In genomic region chr1:5754079-5754431, GRCh38 we compare ENCODE assay signal across 16 cellular contexts.
DNase-seq lines count a peak whose midpoint lies in the region; ATAC-seq and TF ChIP-seq lines count a peak whose summit lies in the region.
"Had no signal": no experiment of that assay in that cellular context is flagged by ENCODE, and none has a peak within 500 bp of the region (broad histone marks: within the 10 kb centered on the region; RNA-seq: fewer than 3 reads in every experiment).

No MANE protein-coding gene starts in this region.

- no peaks in the 10 kb centered on the region for H3K36me3 ChIP-seq in RWPE2 (ENCODE audit: low read depth)

- H3K9me3 Mint-ChIP-seq in mesothelial cell of epicardium, result no peaks in the 10 kb centered on the region
- H3K9me3 Mint-ChIP-seq: CD8-positive, alpha-beta T cell; GM23338 had no signal

- no peaks in the 10 kb centered on the region for H3K36me3 Mint-ChIP-seq in mesothelial cell of epicardium
- H3K36me3 Mint-ChIP-seq: CD8-positive, alpha-beta T cell had no signal

- peaks cover 7% of the 10 kb centered on the region for H3K4me1 Mint-ChIP-seq in mesothelial cell of epicardium

- H3K4me1 ChIP-seq in RWPE2 (ENCODE audit: insufficient read depth, poor library complexity, severe bottlenecking), result no peaks in the 10 kb centered on the region
- H3K4me1 ChIP-seq: A549 had no signal

- peak; percentile 17 for DNase-seq in Right ventricle myocardium superior
- DNase-seq in left ventricle myocardium superior, result no peak
- peak; percentile 19 for DNase-seq in RWPE2 (ENCODE audit: low spot score)
- no peak for DNase-seq in mesothelial cell of epicardium (ENCODE audit: low spot score in 2 of 2, unreplicated experiment in 2 of 2)
- peak; percentile 31 for DNase-seq in sciatic nerve (ENCODE audit: low spot score)
- no peak for DNase-seq in DMS153 (lab: John Stamatoyannopoulos, UW)
- DNase-seq: AML-193; Calu3; CD8-positive, alpha-beta T cell; DMS53; HCEC 1CT had no signal

- peaks cover 6% of the 10 kb centered on the region for H3K27me3 Mint-ChIP-seq in mesothelial cell of epicardium (ENCODE audit: low read depth)

- ATAC-seq in Right ventricle myocardium superior (ENCODE audit: poor library complexity), result no peak
- ATAC-seq in left ventricle myocardium superior, result no peak
- no peak for ATAC-seq in RWPE2 (ENCODE audit: low read depth)
- no peak for ATAC-seq in sciatic nerve
- ATAC-seq in GM19328 (IDR thresholded peaks at IDR 0.05; ENCODE audit: unreplicated experiment), result no peak
- no peak for ATAC-seq in HG03469 (IDR thresholded peaks at IDR 0.05; ENCODE audit: unreplicated experiment)
- ATAC-seq: A549; CD8-positive, alpha-beta T cell; GM23338 had no signal

- intact Hi-C loops in Right ventricle myocardium superior (cut with DNase I), result no loop called here
- intact Hi-C loops in left ventricle myocardium superior (cut with micrococcal nuclease), result no loop called here
- intact Hi-C loops in sciatic nerve (cut with DNase I), result no loop called here

- H3K27ac ChIP-seq in RWPE2 (ENCODE audit: poor library complexity, severe bottlenecking), result no peak overlapping the region
- H3K27ac ChIP-seq: 22Rv1, A549 had no signal

- no peak overlapping the region for H3K4me3 Mint-ChIP-seq in mesothelial cell of epicardium
- H3K4me3 Mint-ChIP-seq: CD8-positive, alpha-beta T cell; GM23338 had no signal

- H3K4me3 ChIP-seq in RWPE2 (ENCODE audit: severe bottlenecking), result no peak overlapping the region
- H3K4me3 ChIP-seq: A549, GM23338 had no signal

- H3K9me3 ChIP-seq in RWPE2 (ENCODE audit: severe bottlenecking), result no peaks in the 10 kb centered on the region
- H3K9me3 ChIP-seq: A549 had no signal

- peak overlapping the region; percentile 12 for H3K27ac Mint-ChIP-seq in mesothelial cell of epicardium
- H3K27ac Mint-ChIP-seq: CD8-positive, alpha-beta T cell; GM23338 had no signal

- no peaks in the 10 kb centered on the region for H3K27me3 ChIP-seq in RWPE2 (ENCODE audit: insufficient read depth, poor library complexity, severe bottlenecking)

- TF ChIP-seq CTCF in RWPE2 (IDR thresholded peaks at IDR 0.05; ENCODE audit: poor library complexity, severe bottlenecking) (no peak), mesothelial cell of epicardium (IDR thresholded peaks at IDR 0.05; ENCODE audit: unreplicated experiment) (no peak)

Comparison
In these comparisons a context has a peak if more than half of its experiments do, and no peak if none do; other contexts are left out.
1. DNase-seq: peak in Right ventricle myocardium superior (single experiment), RWPE2 (single experiment) and sciatic nerve (single experiment); none in left ventricle myocardium superior (single experiment), mesothelial cell of epicardium (0 of 2) and DMS153 (single experiment).